In the genomic region with DNA sequence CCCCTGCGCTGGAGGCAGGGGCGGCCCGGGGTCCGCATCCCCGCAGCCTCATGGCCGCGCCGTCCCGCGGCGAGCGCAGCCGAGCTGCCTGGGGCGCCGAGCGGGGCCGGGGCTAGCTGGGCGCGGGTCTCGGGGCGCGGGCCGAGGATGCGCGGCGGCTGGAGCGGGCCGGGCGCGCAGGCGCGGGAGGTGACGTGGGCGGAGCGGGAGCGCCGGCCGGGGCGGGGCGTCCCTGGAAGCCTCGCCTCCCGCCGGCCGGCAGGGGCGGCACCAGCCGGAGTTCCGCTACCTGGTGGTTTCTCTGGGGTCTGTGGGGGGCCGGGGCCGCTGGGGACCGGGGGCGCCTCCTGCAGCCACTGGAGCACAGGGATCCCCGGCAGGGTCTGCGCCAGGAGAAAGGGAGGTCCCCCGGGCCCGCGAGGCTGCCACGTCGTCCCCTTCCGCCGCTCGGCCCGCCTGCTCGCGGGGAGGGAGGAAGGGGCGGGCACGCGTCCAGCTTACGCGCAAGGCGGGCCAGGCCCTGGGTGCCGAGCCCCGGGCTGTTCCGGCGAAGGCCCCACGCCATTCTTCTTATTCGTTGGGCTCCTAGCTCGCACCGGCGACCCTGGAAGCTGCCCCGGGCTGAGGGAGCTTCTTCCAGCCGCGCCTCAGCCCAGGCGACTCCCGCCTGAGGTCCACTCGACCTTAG, we compare ENCODE assay signal across 1 cellular context.
TF ChIP-seq lines count a peak whose summit lies in the region.

TSS of gene LPCAT1 (minus strand) at position 168 of the 688 bp plus-strand sequence. CDS start at position 52, 116 bp downstream.

TF ChIP-seq in HepG2, 621 proteins besides CTCF, POLR2A, EP300 and RAD21 (continued from another document and continues in another):
- TF ChIP-seq, protein P1, sequence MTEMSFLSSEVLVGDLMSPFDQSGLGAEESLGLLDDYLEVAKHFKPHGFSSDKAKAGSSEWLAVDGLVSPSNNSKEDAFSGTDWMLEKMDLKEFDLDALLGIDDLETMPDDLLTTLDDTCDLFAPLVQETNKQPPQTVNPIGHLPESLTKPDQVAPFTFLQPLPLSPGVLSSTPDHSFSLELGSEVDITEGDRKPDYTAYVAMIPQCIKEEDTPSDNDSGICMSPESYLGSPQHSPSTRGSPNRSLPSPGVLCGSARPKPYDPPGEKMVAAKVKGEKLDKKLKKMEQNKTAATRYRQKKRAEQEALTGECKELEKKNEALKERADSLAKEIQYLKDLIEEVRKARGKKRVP (CRISPR knock-in tag; IDR thresholded peaks at IDR 0.05), result no peak
- TF ChIP-seq, protein P2, sequence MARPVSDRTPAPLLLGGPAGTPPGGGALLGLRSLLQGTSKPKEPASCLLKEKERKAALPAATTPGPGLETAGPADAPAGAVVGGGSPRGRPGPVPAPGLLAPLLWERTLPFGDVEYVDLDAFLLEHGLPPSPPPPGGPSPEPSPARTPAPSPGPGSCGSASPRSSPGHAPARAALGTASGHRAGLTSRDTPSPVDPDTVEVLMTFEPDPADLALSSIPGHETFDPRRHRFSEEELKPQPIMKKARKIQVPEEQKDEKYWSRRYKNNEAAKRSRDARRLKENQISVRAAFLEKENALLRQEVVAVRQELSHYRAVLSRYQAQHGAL (CRISPR knock-in tag; IDR thresholded peaks at IDR 0.05; ENCODE audit: not compliant biosample characterization), result no peak
- TF ChIP-seq HOXA3 (CRISPR knock-in tag; IDR thresholded peaks at IDR 0.05) (peak; percentile 62), ZNF564 (CRISPR knock-in tag; IDR thresholded peaks at IDR 0.05) (peak; percentile 75; the same call in 1 of the 2 replicates), CCDC6 (CRISPR knock-in tag; IDR thresholded peaks at IDR 0.05) (0 out of 2 replicates have a peak, but pooled peaks have one; percentile 52), ZNF580 (CRISPR knock-in tag; IDR thresholded peaks at IDR 0.05; ENCODE audit: borderline replicate concordance, low read depth) (peak; percentile 73; the same call in 1 of the 2 replicates), REXO4 (CRISPR knock-in tag; IDR thresholded peaks at IDR 0.05; ENCODE audit: borderline replicate concordance) (peak; percentile 56; the same call in 1 of the 2 replicates), ZNF24 (IDR thresholded peaks at IDR 0.05) (no peak), MTERF4 (CRISPR knock-in tag; IDR thresholded peaks at IDR 0.05) (no peak), ZNF441 (CRISPR knock-in tag; IDR thresholded peaks at IDR 0.05; ENCODE audit: borderline replicate concordance) (0 out of 2 replicates have a peak, but pooled peaks have one; percentile 54), ARNTL (CRISPR knock-in tag; IDR thresholded peaks at IDR 0.05) (0 out of 2 replicates have a peak, but pooled peaks have one; percentile 40), REL (CRISPR knock-in tag; conservative IDR thresholded peaks at IDR 0.05) (no peak), ZNF720 (CRISPR knock-in tag; IDR thresholded peaks at IDR 0.05) (no peak), MAFK (conservative IDR thresholded peaks at IDR 0.05 in 1 of 2, IDR thresholded peaks at IDR 0.05 in 1 of 2; ENCODE audit: low read length in 2 of 2) (no peak), ISX (CRISPR knock-in tag; conservative IDR thresholded peaks at IDR 0.05) (no peak), GLI4 (CRISPR knock-in tag; IDR thresholded peaks at IDR 0.05; ENCODE audit: borderline replicate concordance) (no peak), ZNF33A (CRISPR knock-in tag; IDR thresholded peaks at IDR 0.05; ENCODE audit: borderline replicate concordance) (no peak), ZNF281 (CRISPR knock-in tag; IDR thresholded peaks at IDR 0.05; ENCODE audit: borderline replicate concordance) (no peak), YEATS4 (CRISPR knock-in tag; IDR thresholded peaks at IDR 0.05; ENCODE audit: borderline replicate concordance) (peak; percentile 64; the same call in 1 of the 2 replicates), RCOR2 (CRISPR knock-in tag; IDR thresholded peaks at IDR 0.05) (no peak), MYC (CRISPR knock-in tag; IDR thresholded peaks at IDR 0.05; ENCODE audit: borderline replicate concordance) (peak; percentile 76; the same call in 1 of the 2 replicates), PATZ1 (CRISPR knock-in tag; IDR thresholded peaks at IDR 0.05) (peak; percentile 40; the same call in 1 of the 2 replicates), ZNF274 (CRISPR knock-in tag; IDR thresholded peaks at IDR 0.05) (0 out of 2 replicates have a peak, but pooled peaks have one; percentile 77), KLF6 (CRISPR knock-in tag; IDR thresholded peaks at IDR 0.05) (no peak), FOXK1 (CRISPR knock-in tag; IDR thresholded peaks at IDR 0.05; ENCODE audit: borderline replicate concordance, low read depth) (peak; percentile 11; the same call in 1 of the 2 replicates), ZNF3 (CRISPR knock-in tag; IDR thresholded peaks at IDR 0.05) (no peak), ZNF557 (CRISPR knock-in tag; IDR thresholded peaks at IDR 0.05) (no peak), MAX (IDR thresholded peaks at IDR 0.05) (peak; percentile 83), MEIS1 (CRISPR knock-in tag; IDR thresholded peaks at IDR 0.05; ENCODE audit: borderline replicate concordance) (no peak), SRY (CRISPR knock-in tag; IDR thresholded peaks at IDR 0.05) (peak; percentile 48; the same call in 1 of the 2 replicates), ZNF768 (CRISPR knock-in tag; IDR thresholded peaks at IDR 0.05) (peak; percentile 8; the same call in 1 of the 2 replicates), ZNF75D (CRISPR knock-in tag; IDR thresholded peaks at IDR 0.05; ENCODE audit: borderline replicate concordance) (no peak), ZNF337 (CRISPR knock-in tag; IDR thresholded peaks at IDR 0.05; ENCODE audit: borderline replicate concordance, low read depth) (no peak), ZNF777 (CRISPR knock-in tag; IDR thresholded peaks at IDR 0.05) (no peak), GMEB1 (CRISPR knock-in tag; IDR thresholded peaks at IDR 0.05; ENCODE audit: borderline replicate concordance) (no peak), ZBTB38 (CRISPR knock-in tag; IDR thresholded peaks at IDR 0.05) (peak; percentile 77; the same call in 1 of the 2 replicates), ZNF724P (CRISPR knock-in tag; IDR thresholded peaks at IDR 0.05; ENCODE audit: borderline replicate concordance) (no peak), ZNF430 (CRISPR knock-in tag; IDR thresholded peaks at IDR 0.05) (0 out of 2 replicates have a peak, but pooled peaks have one; percentile 2), NFRKB (IDR thresholded peaks at IDR 0.05) (no peak), DNMT1 (CRISPR knock-in tag; IDR thresholded peaks at IDR 0.05) (peak; percentile 29; the same call in 1 of the 2 replicates)
- TF ChIP-seq, protein P3, sequence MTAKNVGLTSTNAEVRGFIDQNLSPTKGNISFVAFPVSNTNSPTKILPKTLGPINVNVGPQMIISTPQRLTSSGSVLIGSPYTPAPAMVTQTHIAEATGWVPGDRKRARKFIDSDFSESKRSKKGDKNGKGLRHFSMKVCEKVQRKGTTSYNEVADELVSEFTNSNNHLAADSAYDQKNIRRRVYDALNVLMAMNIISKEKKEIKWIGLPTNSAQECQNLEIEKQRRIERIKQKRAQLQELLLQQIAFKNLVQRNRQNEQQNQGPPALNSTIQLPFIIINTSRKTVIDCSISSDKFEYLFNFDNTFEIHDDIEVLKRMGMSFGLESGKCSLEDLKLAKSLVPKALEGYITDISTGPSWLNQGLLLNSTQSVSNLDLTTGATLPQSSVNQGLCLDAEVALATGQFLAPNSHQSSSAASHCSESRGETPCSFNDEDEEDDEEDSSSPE (CRISPR knock-in tag; IDR thresholded peaks at IDR 0.05), result peak; percentile 59
- TF ChIP-seq, protein P4, sequence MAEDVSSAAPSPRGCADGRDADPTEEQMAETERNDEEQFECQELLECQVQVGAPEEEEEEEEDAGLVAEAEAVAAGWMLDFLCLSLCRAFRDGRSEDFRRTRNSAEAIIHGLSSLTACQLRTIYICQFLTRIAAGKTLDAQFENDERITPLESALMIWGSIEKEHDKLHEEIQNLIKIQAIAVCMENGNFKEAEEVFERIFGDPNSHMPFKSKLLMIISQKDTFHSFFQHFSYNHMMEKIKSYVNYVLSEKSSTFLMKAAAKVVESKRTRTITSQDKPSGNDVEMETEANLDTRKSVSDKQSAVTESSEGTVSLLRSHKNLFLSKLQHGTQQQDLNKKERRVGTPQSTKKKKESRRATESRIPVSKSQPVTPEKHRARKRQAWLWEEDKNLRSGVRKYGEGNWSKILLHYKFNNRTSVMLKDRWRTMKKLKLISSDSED (CRISPR knock-in tag; IDR thresholded peaks at IDR 0.05), result no peak
- TF ChIP-seq, protein P5, sequence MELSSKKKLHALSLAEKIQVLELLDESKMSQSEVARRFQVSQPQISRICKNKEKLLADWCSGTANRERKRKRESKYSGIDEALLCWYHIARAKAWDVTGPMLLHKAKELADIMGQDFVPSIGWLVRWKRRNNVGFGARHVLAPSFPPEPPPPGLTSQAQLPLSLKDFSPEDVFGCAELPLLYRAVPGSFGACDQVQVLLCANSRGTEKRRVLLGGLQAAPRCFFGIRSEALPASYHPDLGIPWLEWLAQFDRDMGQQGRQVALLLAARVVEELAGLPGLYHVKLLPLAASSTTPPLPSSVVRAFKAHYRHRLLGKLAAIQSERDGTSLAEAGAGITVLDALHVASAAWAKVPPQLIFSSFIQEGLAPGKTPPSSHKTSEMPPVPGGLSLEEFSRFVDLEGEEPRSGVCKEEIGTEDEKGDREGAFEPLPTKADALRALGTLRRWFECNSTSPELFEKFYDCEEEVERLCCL (CRISPR knock-in tag; IDR thresholded peaks at IDR 0.05; ENCODE audit: borderline replicate concordance), result no peak
- TF ChIP-seq, protein P6, sequence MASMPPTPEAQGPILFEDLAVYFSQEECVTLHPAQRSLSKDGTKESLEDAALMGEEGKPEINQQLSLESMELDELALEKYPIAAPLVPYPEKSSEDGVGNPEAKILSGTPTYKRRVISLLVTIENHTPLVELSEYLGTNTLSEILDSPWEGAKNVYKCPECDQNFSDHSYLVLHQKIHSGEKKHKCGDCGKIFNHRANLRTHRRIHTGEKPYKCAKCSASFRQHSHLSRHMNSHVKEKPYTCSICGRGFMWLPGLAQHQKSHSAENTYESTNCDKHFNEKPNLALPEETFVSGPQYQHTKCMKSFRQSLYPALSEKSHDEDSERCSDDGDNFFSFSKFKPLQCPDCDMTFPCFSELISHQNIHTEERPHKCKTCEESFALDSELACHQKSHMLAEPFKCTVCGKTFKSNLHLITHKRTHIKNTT (CRISPR knock-in tag; IDR thresholded peaks at IDR 0.05), result no peak
